In the genomic region with DNA sequence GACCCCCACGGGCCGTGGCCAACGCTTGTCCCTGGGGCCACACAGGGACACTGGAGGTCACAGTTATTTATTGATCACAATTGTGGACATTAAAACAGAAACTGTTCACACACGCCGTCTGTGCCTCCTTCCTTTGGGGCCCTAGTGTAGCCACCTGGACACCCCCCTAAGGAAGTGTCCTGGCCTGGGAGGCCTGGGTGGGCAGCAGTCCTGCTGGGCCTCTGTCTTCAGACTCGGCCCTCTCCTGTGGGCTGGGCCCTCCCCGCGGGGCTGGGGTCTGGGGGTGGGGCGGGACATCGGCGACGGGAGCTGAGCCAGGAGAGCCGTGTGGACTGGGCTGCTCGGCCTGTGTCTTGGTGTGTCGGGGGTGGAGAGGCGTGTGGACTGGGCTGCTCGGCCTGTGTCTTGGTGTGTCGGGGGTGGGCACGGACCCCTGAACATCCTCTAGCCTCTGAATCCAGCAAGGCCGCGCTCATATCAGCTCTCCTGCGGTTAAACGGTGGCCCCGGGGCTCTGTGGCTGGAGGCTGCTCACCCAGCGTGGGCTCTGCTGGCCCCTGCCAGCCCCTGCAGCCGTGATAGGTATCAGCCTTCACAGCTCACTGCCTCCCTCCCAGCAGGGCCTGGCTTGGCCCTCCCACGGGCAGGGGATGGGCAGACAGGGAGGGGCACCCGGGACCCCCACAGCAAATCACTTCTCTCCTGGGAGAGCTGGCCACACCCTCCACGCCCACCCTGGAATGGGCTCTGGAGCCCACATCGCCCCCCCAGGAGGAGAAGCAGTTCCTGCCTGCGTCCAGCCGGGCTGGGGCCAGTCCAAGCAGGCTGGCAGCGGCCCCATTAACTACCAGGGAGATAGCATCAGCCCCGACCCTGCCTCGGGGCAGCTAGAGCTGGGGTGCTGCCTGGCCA, we compare ENCODE assay signal across 1 cellular context.
TF ChIP-seq lines count a peak whose summit lies in the region.

No MANE protein-coding gene starts in this region.

TF ChIP-seq in K562, 482 proteins besides CTCF, POLR2A, EP300 and RAD21 (continued from another document and continues in another):
- TF ChIP-seq, protein P1, sequence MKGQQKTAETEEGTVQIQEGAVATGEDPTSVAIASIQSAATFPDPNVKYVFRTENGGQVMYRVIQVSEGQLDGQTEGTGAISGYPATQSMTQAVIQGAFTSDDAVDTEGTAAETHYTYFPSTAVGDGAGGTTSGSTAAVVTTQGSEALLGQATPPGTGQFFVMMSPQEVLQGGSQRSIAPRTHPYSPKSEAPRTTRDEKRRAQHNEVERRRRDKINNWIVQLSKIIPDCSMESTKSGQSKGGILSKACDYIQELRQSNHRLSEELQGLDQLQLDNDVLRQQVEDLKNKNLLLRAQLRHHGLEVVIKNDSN (CRISPR knock-in tag; IDR thresholded peaks at IDR 0.05) = no peak
- TF ChIP-seq XRCC4 (IDR thresholded peaks at IDR 0.05; ENCODE audit: extremely low read depth, insufficient read depth, insufficient read length) (no peak), PYGO2 (tag; IDR thresholded peaks at IDR 0.05) (no peak), MCM3 (IDR thresholded peaks at IDR 0.05) (no peak), ZNF668 (CRISPR knock-in tag; IDR thresholded peaks at IDR 0.05) (no peak), PHB2 (IDR thresholded peaks at IDR 0.05; ENCODE audit: low read depth) (no peak), CHD1 (IDR thresholded peaks at IDR 0.05; ENCODE audit: low read length) (no peak), GABPB2 (CRISPR knock-in tag; conservative IDR thresholded peaks at IDR 0.05) (no peak), TEAD2 (tag; IDR thresholded peaks at IDR 0.05) (no peak), POLR2H (tag; IDR thresholded peaks at IDR 0.05; ENCODE audit: low read depth) (no peak), TBL1XR1 (IDR thresholded peaks at IDR 0.05; ENCODE audit: low read length in 2 of 2) (no peak), STAG1 (CRISPR knock-in tag; IDR thresholded peaks at IDR 0.05; ENCODE audit: borderline replicate concordance) (0 out of 2 replicates have a peak, but pooled peaks have one; percentile 21), WHSC1 (IDR thresholded peaks at IDR 0.05; ENCODE audit: low read length) (no peak), ZNF318 (IDR thresholded peaks at IDR 0.05; ENCODE audit: borderline replicate concordance in 1 of 2, low read depth in 1 of 2) (no peak), HNRNPK (IDR thresholded peaks at IDR 0.05; ENCODE audit: low read depth, low read length, poor library complexity, severe bottlenecking) (no peak), NONO (IDR thresholded peaks at IDR 0.05; ENCODE audit: low read depth in 2 of 2, low read length in 1 of 2) (no peak), MCM7 (IDR thresholded peaks at IDR 0.05) (no peak), ZNF174 (CRISPR knock-in tag; IDR thresholded peaks at IDR 0.05) (no peak), ELK1 (CRISPR knock-in tag; IDR thresholded peaks at IDR 0.05) (no peak), STAT6 (CRISPR knock-in tag; IDR thresholded peaks at IDR 0.05) (no peak), TOE1 (IDR thresholded peaks at IDR 0.05; ENCODE audit: borderline replicate concordance) (no peak), TOE1 (CRISPR knock-in tag; IDR thresholded peaks at IDR 0.05; ENCODE audit: borderline replicate concordance, low read depth) (no peak), ZNF140 (CRISPR knock-in tag; IDR thresholded peaks at IDR 0.05) (no peak), OTX1 (CRISPR knock-in tag; IDR thresholded peaks at IDR 0.05) (no peak), PPARD (CRISPR knock-in tag; IDR thresholded peaks at IDR 0.05) (no peak), ZNF830 (CRISPR knock-in tag; IDR thresholded peaks at IDR 0.05) (no peak), REST (CRISPR knock-in tag; IDR thresholded peaks at IDR 0.05; ENCODE audit: low read depth) (no peak), JUNB (CRISPR knock-in tag; conservative IDR thresholded peaks at IDR 0.05) (no peak), ZBTB12 (CRISPR knock-in tag; IDR thresholded peaks at IDR 0.05) (no peak), SLC30A9 (CRISPR knock-in tag; IDR thresholded peaks at IDR 0.05) (no peak), PHB (CRISPR knock-in tag; IDR thresholded peaks at IDR 0.05) (no peak), FOXP1 (CRISPR knock-in tag; IDR thresholded peaks at IDR 0.05) (no peak), BACH1 (tag; IDR thresholded peaks at IDR 0.05) (no peak), ZNF239 (CRISPR knock-in tag; IDR thresholded peaks at IDR 0.05) (no peak), FOS (IDR thresholded peaks at IDR 0.05; ENCODE audit: extremely low read depth, insufficient read length) (no peak), JUND (IDR thresholded peaks at IDR 0.05; ENCODE audit: borderline replicate concordance, low read depth, low read length) (no peak), JUND (tag; IDR thresholded peaks at IDR 0.05; ENCODE audit: borderline replicate concordance, low read depth, low read length) (no peak), ZBTB7A (IDR thresholded peaks at IDR 0.05; ENCODE audit: borderline replicate concordance, control insufficient read depth, low read depth, low read length) (peak; percentile 38; the same call in 1 of the 2 replicates)
- TF ChIP-seq, protein P2, sequence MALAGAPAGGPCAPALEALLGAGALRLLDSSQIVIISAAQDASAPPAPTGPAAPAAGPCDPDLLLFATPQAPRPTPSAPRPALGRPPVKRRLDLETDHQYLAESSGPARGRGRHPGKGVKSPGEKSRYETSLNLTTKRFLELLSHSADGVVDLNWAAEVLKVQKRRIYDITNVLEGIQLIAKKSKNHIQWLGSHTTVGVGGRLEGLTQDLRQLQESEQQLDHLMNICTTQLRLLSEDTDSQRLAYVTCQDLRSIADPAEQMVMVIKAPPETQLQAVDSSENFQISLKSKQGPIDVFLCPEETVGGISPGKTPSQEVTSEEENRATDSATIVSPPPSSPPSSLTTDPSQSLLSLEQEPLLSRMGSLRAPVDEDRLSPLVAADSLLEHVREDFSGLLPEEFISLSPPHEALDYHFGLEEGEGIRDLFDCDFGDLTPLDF (CRISPR knock-in tag; IDR thresholded peaks at IDR 0.05) = no peak
- TF ChIP-seq, protein P3, sequence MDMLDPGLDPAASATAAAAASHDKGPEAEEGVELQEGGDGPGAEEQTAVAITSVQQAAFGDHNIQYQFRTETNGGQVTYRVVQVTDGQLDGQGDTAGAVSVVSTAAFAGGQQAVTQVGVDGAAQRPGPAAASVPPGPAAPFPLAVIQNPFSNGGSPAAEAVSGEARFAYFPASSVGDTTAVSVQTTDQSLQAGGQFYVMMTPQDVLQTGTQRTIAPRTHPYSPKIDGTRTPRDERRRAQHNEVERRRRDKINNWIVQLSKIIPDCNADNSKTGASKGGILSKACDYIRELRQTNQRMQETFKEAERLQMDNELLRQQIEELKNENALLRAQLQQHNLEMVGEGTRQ (CRISPR knock-in tag; IDR thresholded peaks at IDR 0.05) = no peak
